Comparison of ENCODE assay signal across 10 cellular contexts in genomic region chr20:11918280-11918952, GRCh38. TPM values are rescaled to one million over a fixed set of nuclear protein-coding genes. Genes with fewer than 3 reads are reported as not detected.
DNase-seq lines count a peak whose midpoint lies in the region; ATAC-seq, FAIRE-seq and TF ChIP-seq lines count a peak whose summit lies in the region.
"Had no signal": no experiment of that assay in that cellular context is flagged by ENCODE, and none has a peak within 500 bp of the region (broad histone marks: within the 10 kb centered on the region; RNA-seq: fewer than 3 reads in every experiment).

No MANE protein-coding gene starts in this region.

- H3K4me3 Mint-ChIP-seq in brain, result peak overlapping the region; percentile 62 to 85 (median 71)
- no peak overlapping the region for H3K4me3 Mint-ChIP-seq in activated CD4-positive, alpha-beta T cell treated with anti-CD3 and anti-CD28 coated beads for 36 hours
- H3K4me3 Mint-ChIP-seq: activated naive CD8-positive, alpha-beta T cell treated with anti-CD3 and anti-CD28 coated beads, Interleukin-2, amount 50 U/mL, for 24 hours had no signal

- WGBS in spleen, 5 donors, result 14 to 34% (median 24%) methylated on average over 6 of the region's 6 CpGs

- intact Hi-C loops in kidney (cut with DNase I), result no loop called here
- intact Hi-C loops in spleen (cut with DNase I; ENCODE audit: low total_unique reads), result no loop called here
- intact Hi-C loops in activated CD4-positive, alpha-beta T cell treated with anti-CD3 and anti-CD28 coated beads for 36 hours (cut with DNase I, micrococcal nuclease), result no loop called here

- no peaks in the 10 kb centered on the region for H3K9me3 Mint-ChIP-seq in brain
- no peaks in the 10 kb centered on the region for H3K9me3 Mint-ChIP-seq in activated CD4-positive, alpha-beta T cell treated with anti-CD3 and anti-CD28 coated beads for 36 hours (ENCODE audit: low read depth)
- H3K9me3 Mint-ChIP-seq: activated naive CD8-positive, alpha-beta T cell treated with anti-CD3 and anti-CD28 coated beads, Interleukin-2, amount 50 U/mL, for 24 hours had no signal

- peak overlapping the region in 1 of 2 donors; percentile 13 for H3K9ac ChIP-seq in kidney (ENCODE audit: low read length in 2 of 2)

- H3K4me1 Mint-ChIP-seq in brain, result peaks cover 82% of the 10 kb centered on the region
- peaks cover 8% of the 10 kb centered on the region for H3K4me1 Mint-ChIP-seq in activated CD4-positive, alpha-beta T cell treated with anti-CD3 and anti-CD28 coated beads for 36 hours

- peaks cover 0 to 3% of the 10 kb centered on the region in 2 donors for H3K4me1 ChIP-seq in kidney (ENCODE audit: control insufficient read depth in 1 of 2, insufficient read depth in 1 of 2, low read depth in 1 of 2, low read length in 2 of 2)
- H3K4me1 ChIP-seq in spleen, result peaks cover 0 to 31% (median 11%) of the 10 kb centered on the region in 6 donors

- POLR2A ChIA-PET in activated CD4-positive, alpha-beta T cell treated with anti-CD3 and anti-CD28 coated beads for 36 hours (lab: Charles Lee), result no interaction called here

- CTCF ChIA-PET in activated CD4-positive, alpha-beta T cell treated with anti-CD3 and anti-CD28 coated beads for 36 hours (lab: Charles Lee), result no interaction called here

- H3K4me3 ChIP-seq in kidney (ENCODE audit: low read length in 2 of 2) (peak overlapping the region; percentile 50 to 66), spleen (peak overlapping the region in 7 of 8 donors; percentile 9 to 53 (median 24))

- no peak overlapping the region for H3K27ac ChIP-seq in kidney (ENCODE audit: low read depth in 2 of 2, low read length in 2 of 2)
- H3K27ac ChIP-seq in spleen, result peak overlapping the region in 4 of 8 donors; percentile 1 to 46 (median 23)

- TF ChIP-seq POLR2A in spleen (IDR thresholded peaks at IDR 0.05), result no peak
- no peak for TF ChIP-seq POLR2A in erythroblast (IDR thresholded peaks at IDR 0.05; ENCODE audit: low read length)

- H3K27me3 Mint-ChIP-seq in brain, result peaks cover 4% of the 10 kb centered on the region
- H3K27me3 Mint-ChIP-seq in activated CD4-positive, alpha-beta T cell treated with anti-CD3 and anti-CD28 coated beads for 36 hours, result no peaks in the 10 kb centered on the region
- H3K27me3 Mint-ChIP-seq: activated naive CD8-positive, alpha-beta T cell treated with anti-CD3 and anti-CD28 coated beads, Interleukin-2, amount 50 U/mL, for 24 hours had no signal

- no peak for FAIRE-seq in kidney (lab: Jason Lieb, UNC)

- H3K27ac Mint-ChIP-seq in brain, result peak overlapping the region; percentile 31 to 87 (median 45)
- no peak overlapping the region for H3K27ac Mint-ChIP-seq in activated CD4-positive, alpha-beta T cell treated with anti-CD3 and anti-CD28 coated beads for 36 hours
- H3K27ac Mint-ChIP-seq: activated naive CD8-positive, alpha-beta T cell treated with anti-CD3 and anti-CD28 coated beads, Interleukin-2, amount 50 U/mL, for 24 hours had no signal

- no peaks in the 10 kb centered on the region for H3K27me3 ChIP-seq in spleen (replicated peaks in 1 of 7)

- H3K9me3 ChIP-seq in kidney (ENCODE audit: control insufficient read depth in 1 of 2, low read length in 2 of 2) (no peaks in the 10 kb centered on the region), spleen (no peaks in the 10 kb centered on the region)

- DNase-seq in kidney, result no peak
- DNase-seq in spleen, result no peak
- DNase-seq in NCI-H2227 (lab: John Stamatoyannopoulos, UW; ENCODE audit: unreplicated experiment), result no peak
- DNase-seq in activated CD4-positive, alpha-beta T cell treated with anti-CD3 and anti-CD28 coated beads for 36 hours, result no peak
- no peak for DNase-seq in erythroblast (lab: John Stamatoyannopoulos, UW)
- DNase-seq: activated CD4-positive, CD25-positive, alpha-beta regulatory T cell; activated naive CD8-positive, alpha-beta T cell treated with anti-CD3 and anti-CD28 coated beads, Interleukin-2, amount 50 U/mL, for 24 hours had no signal

- H3K36me3 ChIP-seq in kidney (ENCODE audit: control insufficient read depth in 1 of 2, insufficient read depth in 2 of 2, low read length in 2 of 2) (peaks cover 9 to 10% of the 10 kb centered on the region in 2 donors), spleen (peaks cover 0 to 10% (median 2%) of the 10 kb centered on the region in 6 donors)

- H3K36me3 Mint-ChIP-seq in brain, result peaks cover 31% of the 10 kb centered on the region
- peaks cover 2% of the 10 kb centered on the region for H3K36me3 Mint-ChIP-seq in activated CD4-positive, alpha-beta T cell treated with anti-CD3 and anti-CD28 coated beads for 36 hours (ENCODE audit: low read depth)

- peak; percentile 7 for ATAC-seq in HG03460 (IDR thresholded peaks at IDR 0.05; ENCODE audit: unreplicated experiment)
- no peak for ATAC-seq in GM21825 (IDR thresholded peaks at IDR 0.05; ENCODE audit: unreplicated experiment)
- ATAC-seq in activated CD4-positive, alpha-beta T cell treated with anti-CD3 and anti-CD28 coated beads for 36 hours, result no peak

- TF ChIP-seq CTCF in brain (conservative IDR thresholded peaks at IDR 0.05), result peak in 1 of 2 experiments; percentile 17
- TF ChIP-seq CTCF in kidney (IDR thresholded peaks at IDR 0.05; ENCODE audit: borderline replicate concordance, extremely low read depth, insufficient read depth), result no peak
- TF ChIP-seq CTCF in spleen (IDR thresholded peaks at IDR 0.05 in 8 of 11, conservative IDR thresholded peaks at IDR 0.05 in 3 of 11), result no peak

RNA-seq across cellular contexts. Expression of gene BTBD3, which starts 0.7 kb away (rescaled TPM):
- polyA plus RNA-seq in brain (ENCODE audit: insufficient read depth, low read depth, low replicate concordance) (59.5 TPM), kidney (ENCODE audit: insufficient read depth, low read depth, low replicate concordance) (11.6 TPM), spleen (1 to 10 TPM; 3.3 to 5.9 (median 3.5) TPM)
- total RNA-seq in kidney (37.7 TPM), spleen (10 to 100 TPM; 14.8 to 30.7 (median 22.6) TPM)
- 10 to 100 TPM; 11.6 to 12.0 TPM for total RNA-seq in activated CD4-positive, alpha-beta T cell treated with anti-CD3 and anti-CD28 coated beads for 36 hours
